Comparison of ENCODE assay signal across 23 cellular contexts in the genomic region with DNA sequence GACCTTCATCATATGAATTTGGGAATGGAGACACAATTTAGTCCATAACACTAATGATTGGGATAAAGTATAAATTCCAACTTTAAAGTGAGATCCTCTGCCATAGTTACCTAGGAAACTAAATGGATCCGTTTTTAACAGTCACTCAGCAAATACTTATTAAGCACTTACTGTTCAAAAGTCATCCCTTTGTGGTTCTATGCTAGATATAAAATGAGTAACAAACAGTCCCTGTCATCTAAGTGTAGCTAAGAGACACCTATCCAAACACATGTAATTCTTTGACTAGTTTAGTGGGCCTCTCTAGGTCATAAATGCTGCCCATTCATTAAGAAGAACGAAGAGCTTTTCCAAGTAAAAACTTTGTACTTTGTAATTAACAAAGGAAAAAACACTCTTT.
"Had no signal": no experiment of that assay in that cellular context is flagged by ENCODE, and none has a peak within 500 bp of the region (broad histone marks: within the 10 kb centered on the region; RNA-seq: fewer than 3 reads in every experiment).

No MANE protein-coding gene starts in this region.

- ATAC-seq: HepG2, Panc1, T-cell had no signal

- DNase-seq: Karpas-422, KG1, MM.1S, NCI-H1092 treated with DMSO at 0.1 percent for 48 hours, NCI-H1417 treated with DMSO at 0.1 percent for 48 hours, NCI-H146, NCI-H1694 treated with DMSO at 0.1 percent for 48 hours, NCI-H1930, NCI-H2081, NCI-H2171, NCI-H226, NCI-H446, NCI-H510A, NCI-H524 treated with DMSO at 0.1 percent for 48 hours, NCI-H69, NCI-H774, SHP77, SK-N-SH, SW 1271, T-cell had no signal

- H3K9me3 ChIP-seq: SK-N-SH had no signal

- H3K27ac ChIP-seq: RWPE1 had no signal

- H3K9me2 ChIP-seq: SK-N-SH had no signal

- H3K4me2 ChIP-seq: SK-N-SH had no signal

- H3K9ac ChIP-seq: SK-N-SH had no signal
